Comparison of ENCODE assay signal across 8 cellular contexts in the genomic region with DNA sequence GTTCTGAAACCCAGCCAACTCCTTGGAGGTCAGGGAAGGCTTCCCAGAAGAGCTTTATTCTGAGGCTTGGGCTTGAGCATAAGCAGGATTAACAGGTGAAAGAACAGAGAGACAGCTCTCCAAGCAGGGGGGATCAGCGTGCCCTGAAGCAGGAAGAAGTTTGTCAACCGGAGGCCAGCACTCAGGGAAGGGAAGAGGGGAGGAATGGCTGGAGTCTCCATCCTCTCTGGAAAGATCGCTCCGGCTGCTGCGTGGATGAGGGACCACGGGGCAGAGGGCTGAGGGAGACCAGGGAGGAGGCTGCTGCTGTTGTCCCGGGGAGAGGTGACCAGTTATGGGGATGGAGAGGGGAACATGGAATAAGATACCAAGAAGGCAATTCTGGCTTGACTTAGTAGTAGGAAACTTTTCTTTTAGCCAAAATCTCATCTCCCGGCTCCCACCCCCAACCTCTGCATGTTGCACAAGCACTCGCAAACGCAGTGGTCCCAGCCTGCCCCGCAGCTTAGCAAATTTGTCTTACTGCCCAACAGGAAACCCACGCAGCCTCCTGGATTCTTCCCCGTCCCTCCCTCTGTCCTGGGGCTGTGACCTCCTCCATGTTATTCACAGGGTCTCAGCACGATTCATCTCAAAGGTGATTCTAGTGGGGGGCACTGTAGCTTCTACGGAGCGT. TPM values are rescaled to one million over a fixed set of nuclear protein-coding genes. Genes with fewer than 3 reads are reported as not detected.
DNase-seq lines count a peak whose midpoint lies in the region; ATAC-seq and TF ChIP-seq lines count a peak whose summit lies in the region.

No MANE protein-coding gene starts in this region.

- no peaks in the 10 kb centered on the region for H3K36me3 Mint-ChIP-seq in activated naive CD4-positive, alpha-beta T cell treated with anti-CD3 and anti-CD28 coated beads, Interleukin-2, amount 50 U/mL, for 24 hours

- no peaks in the 10 kb centered on the region for H3K36me3 ChIP-seq in mesendoderm (ENCODE audit: control insufficient read depth, insufficient read depth, low read length)
- no peaks in the 10 kb centered on the region for H3K36me3 ChIP-seq in upper lobe of left lung

- H3K4me3 ChIP-seq in astrocyte of the spinal cord (ENCODE audit: low read depth, low read length) (peak overlapping the region; percentile 39), mesendoderm (ENCODE audit: low read length) (no peak overlapping the region), upper lobe of left lung (peak overlapping the region in 3 of 4 donors; percentile 66 to 84 (median 70))

- H4K8ac ChIP-seq in mesendoderm (ENCODE audit: low read depth, low read length), result no peak overlapping the region

- H2BK120ac ChIP-seq in mesendoderm (ENCODE audit: low read depth, low read length), result no peak overlapping the region

- no peaks in the 10 kb centered on the region for H3K9me3 ChIP-seq in upper lobe of left lung

- no peak overlapping the region for H3K4ac ChIP-seq in mesendoderm (ENCODE audit: low read depth, low read length)

- no peak for ATAC-seq in upper lobe of left lung (ENCODE audit: low FRiP score in 2 of 2)
- ATAC-seq in GM21526 (IDR thresholded peaks at IDR 0.05; ENCODE audit: low FRiP score, unreplicated experiment), result no peak
- no peak for ATAC-seq in GM19035 (IDR thresholded peaks at IDR 0.05; ENCODE audit: unreplicated experiment)

- H3K27ac Mint-ChIP-seq in activated naive CD4-positive, alpha-beta T cell treated with anti-CD3 and anti-CD28 coated beads, Interleukin-2, amount 50 U/mL, for 24 hours, result peak overlapping the region; percentile 77

- H3K23ac ChIP-seq in mesendoderm (ENCODE audit: low read length), result no peak overlapping the region

- peaks cover 45% of the 10 kb centered on the region for H3K4me1 Mint-ChIP-seq in activated naive CD4-positive, alpha-beta T cell treated with anti-CD3 and anti-CD28 coated beads, Interleukin-2, amount 50 U/mL, for 24 hours

- peak overlapping the region; percentile 65 for H3K4me2 ChIP-seq in mesendoderm (ENCODE audit: low read length)

- H3K4me1 ChIP-seq in mesendoderm (ENCODE audit: control insufficient read depth, low read depth, low read length) (peaks cover 5% of the 10 kb centered on the region), upper lobe of left lung (peaks cover 34 to 57% (median 45%) of the 10 kb centered on the region in 4 donors)

- in situ Hi-C loops in astrocyte of the spinal cord (cut with HindIII; ENCODE audit: low sequenced_read_pairs), result no loop called here

- H2AK5ac ChIP-seq in mesendoderm (ENCODE audit: low read length), result no peak overlapping the region

- H4K5ac ChIP-seq in mesendoderm (ENCODE audit: low read length), result no peak overlapping the region

- no peak for TF ChIP-seq CTCF in astrocyte of the spinal cord (IDR thresholded peaks at IDR 0.05; ENCODE audit: low read depth, low read length)
- TF ChIP-seq CTCF in upper lobe of left lung (IDR thresholded peaks at IDR 0.05), result no peak

- no peaks in the 10 kb centered on the region for H3K27me3 ChIP-seq in mesendoderm (ENCODE audit: insufficient read depth, low read length, poor library complexity)
- H3K27me3 ChIP-seq in upper lobe of left lung, result no peaks in the 10 kb centered on the region

- H3K79me2 ChIP-seq in mesendoderm (ENCODE audit: control insufficient read depth, insufficient read depth, low read length), result peaks cover 15% of the 10 kb centered on the region

- no peak for DNase-seq in activated naive CD4-positive, alpha-beta T cell treated with anti-CD3 and anti-CD28 coated beads, Interleukin-2, amount 50 U/mL, for 16 hours
- no peak for DNase-seq in astrocyte of the spinal cord (ENCODE audit: low read depth, low spot score)
- peak; percentile 57 for DNase-seq in mesendoderm
- no peak for DNase-seq in upper lobe of left lung
- DNase-seq in NCI-H2227 treated with DMSO at 0.1 percent for 48 hours (lab: John Stamatoyannopoulos, UW), result no peak

- no peaks in the 10 kb centered on the region for H3K9me3 Mint-ChIP-seq in activated naive CD4-positive, alpha-beta T cell treated with anti-CD3 and anti-CD28 coated beads, Interleukin-2, amount 50 U/mL, for 24 hours

- TF ChIP-seq EP300 in upper lobe of left lung (IDR thresholded peaks at IDR 0.05), result no peak

- no peak overlapping the region for H2BK15ac ChIP-seq in mesendoderm (replicated peaks; ENCODE audit: low read depth)

- no CpG with 5 or more reads among the region's 16 CpGs for WGBS in mesendoderm (ENCODE audit: extremely low coverage, insufficient coverage, low lambda C conversion rate)
- WGBS in upper lobe of left lung, 2 donors, result 10 to 12% methylated on average over 16 of the region's 16 CpGs

- no peaks in the 10 kb centered on the region for H3K27me3 Mint-ChIP-seq in activated naive CD4-positive, alpha-beta T cell treated with anti-CD3 and anti-CD28 coated beads, Interleukin-2, amount 50 U/mL, for 24 hours

- peak overlapping the region; percentile 75 for H3K56ac ChIP-seq in mesendoderm (ENCODE audit: low read length)

- H3K27ac ChIP-seq in mesendoderm (ENCODE audit: low read depth, low read length) (no peak overlapping the region), upper lobe of left lung (peak overlapping the region; percentile 88 to 96 (median 92))

- no peak overlapping the region for H3K18ac ChIP-seq in mesendoderm (ENCODE audit: low read length)

- peak overlapping the region; percentile 48 for H3K9ac ChIP-seq in mesendoderm (ENCODE audit: low read length)

- peaks cover 18% of the 10 kb centered on the region for H3K79me1 ChIP-seq in mesendoderm (ENCODE audit: low read length)

- H2BK5ac ChIP-seq in mesendoderm (ENCODE audit: low read length), result no peak overlapping the region

- TF ChIP-seq POLR2A in upper lobe of left lung (IDR thresholded peaks at IDR 0.05), result no peak

- peak overlapping the region; percentile 89 for H3K4me3 Mint-ChIP-seq in activated naive CD4-positive, alpha-beta T cell treated with anti-CD3 and anti-CD28 coated beads, Interleukin-2, amount 50 U/mL, for 24 hours

RNA-seq across cellular contexts. Expression of a gene that starts 1.2 kb away (rescaled TPM):
- 7.0 TPM for polyA plus RNA-seq in mesendoderm (2013, experiment 1 of 2)
- 7.5 TPM for polyA plus RNA-seq in mesendoderm (2013, experiment 2 of 2)
- 10 to 100 TPM; 23.9 to 66.0 (median 43.8) TPM for total RNA-seq in upper lobe of left lung

RNA-seq across cellular contexts. Expression of a gene that starts 21.4 kb away (rescaled TPM):
- polyA plus RNA-seq in mesendoderm (2013, experiment 1 of 2), result not detected
- polyA plus RNA-seq in mesendoderm (2013, experiment 2 of 2), result not detected
- total RNA-seq in upper lobe of left lung, result not detected
